24 cellular contexts compared by ENCODE assay signal in the genomic region with DNA sequence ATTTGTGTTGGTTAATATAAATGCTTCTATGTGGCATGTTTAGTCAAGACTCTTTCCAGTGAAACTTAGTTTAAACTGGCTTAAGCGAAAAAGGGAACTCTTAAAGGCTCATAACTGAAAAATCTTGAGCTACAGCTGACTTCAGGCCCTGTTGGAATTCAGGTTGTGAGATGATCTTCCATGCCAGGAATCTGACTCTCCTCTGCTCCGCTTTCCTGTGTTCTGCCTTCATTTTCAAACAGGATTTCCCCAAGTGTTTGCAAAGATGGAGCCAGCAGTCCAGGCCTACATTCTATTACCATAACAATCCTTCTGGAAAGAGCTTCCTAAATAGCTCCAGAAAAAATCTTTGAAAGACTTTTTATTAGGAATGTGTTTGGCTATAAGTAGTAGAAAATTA.
"Had no signal": no experiment of that assay in that cellular context is flagged by ENCODE, and none has a peak within 500 bp of the region (broad histone marks: within the 10 kb centered on the region; RNA-seq: fewer than 3 reads in every experiment).

No MANE protein-coding gene starts in this region.

- H3K36me3 ChIP-seq: adrenal gland, ovary, prostate gland, thyroid gland had no signal

- H3K27ac Mint-ChIP-seq: activated B cell treated with CpG ODN at 0.5 μM for 24 hours; activated naive CD8-positive, alpha-beta T cell; activated T-helper 2 cell treated with anti-CD3 and anti-CD28 coated beads, Interferon-gamma antibody, Interleukin-2, Interleukin-4, amounts not matched to agents 10 μg/mL and 5 μg/mL and 100 μg/mL, durations not matched to agents 14 hours and 24 hours and 36 hours; naive thymus-derived CD4-positive, alpha-beta T cell; stimulated activated naive CD8-positive, alpha-beta T cell treated with anti-CD3 and anti-CD28 coated beads, Interleukin-15, Interleukin-2, amounts not matched to agents 100 ng/mL and 50 ng/mL, for 24 hours; T-helper 17 cell had no signal

- H3K9me3 Mint-ChIP-seq: activated B cell treated with CpG ODN at 0.5 μM for 24 hours; activated T-cell treated with anti-CD3 and anti-CD28 coated beads, Interleukin-2, amount 50 U/mL, for 4 hours; activated T-helper 2 cell treated with anti-CD3 and anti-CD28 coated beads, Interferon-gamma antibody, Interleukin-2, Interleukin-4, amounts not matched to agents 10 μg/mL and 5 μg/mL and 100 μg/mL, durations not matched to agents 14 hours and 24 hours and 36 hours; neural crest cell; stimulated activated naive CD8-positive, alpha-beta T cell treated with anti-CD3 and anti-CD28 coated beads, Interleukin-15, Interleukin-2, amounts not matched to agents 100 ng/mL and 50 ng/mL, for 24 hours had no signal

- DNase-seq: activated B cell treated with CpG ODN at 0.5 μM for 24 hours; activated CD4-positive, alpha-beta T cell treated with anti-CD3 and anti-CD28 coated beads for 36 hours; activated CD4-positive, alpha-beta T cell treated with anti-CD3 and anti-CD28 coated beads, Interleukin-2, amount 50 U/mL, for 4 hours; activated CD8-positive, alpha-beta memory T cell treated with anti-CD3 and anti-CD28 coated beads for 24 hours; activated CD8-positive, alpha-beta memory T cell treated with anti-CD3 and anti-CD28 coated beads, Interleukin-2, amount 50 U/mL, for 4 hours; activated naive CD4-positive, alpha-beta T cell; activated T-cell treated with anti-CD3 and anti-CD28 coated beads, Interleukin-2, amount 50 U/mL, for 4 hours; adrenal gland; cortex of kidney; effector CD4-positive, alpha-beta T cell; foreskin keratinocyte; left cardiac atrium; naive thymus-derived CD4-positive, alpha-beta T cell; ovary; stimulated activated CD4-positive, alpha-beta T cell treated with anti-CD3 and anti-CD28 coated beads, Interleukin-4, amount 100 ng/mL, for 4 hours; substantia nigra; T-helper 17 cell; thyroid gland had no signal

- H3K27me3 ChIP-seq: adrenal gland, ascending aorta, foreskin keratinocyte, ovary, thyroid gland had no signal

- H3K4me3 ChIP-seq: adrenal gland, ascending aorta, ovary, prostate gland, thyroid gland had no signal

- H3K9me3 ChIP-seq: adrenal gland, ascending aorta, ovary, prostate gland, thyroid gland had no signal

- H3K4me3 Mint-ChIP-seq: activated B cell treated with CpG ODN at 0.5 μM for 24 hours; activated CD4-positive, alpha-beta T cell treated with anti-CD3 and anti-CD28 coated beads for 36 hours; activated naive CD8-positive, alpha-beta T cell; activated T-cell treated with anti-CD3 and anti-CD28 coated beads, Interleukin-2, amount 50 U/mL, for 4 hours; naive thymus-derived CD4-positive, alpha-beta T cell; neural crest cell; stimulated activated naive CD8-positive, alpha-beta T cell treated with anti-CD3 and anti-CD28 coated beads, Interleukin-15, Interleukin-2, amounts not matched to agents 100 ng/mL and 50 ng/mL, for 24 hours; T-helper 17 cell had no signal

- H3K27ac ChIP-seq: adrenal gland, ascending aorta, foreskin keratinocyte, ovary, prostate gland, thyroid gland had no signal

- H3K27me3 Mint-ChIP-seq: activated B cell treated with CpG ODN at 0.5 μM for 24 hours; activated CD4-positive, alpha-beta T cell treated with anti-CD3 and anti-CD28 coated beads for 36 hours; activated naive CD8-positive, alpha-beta T cell; naive thymus-derived CD4-positive, alpha-beta T cell; stimulated activated naive CD8-positive, alpha-beta T cell treated with anti-CD3 and anti-CD28 coated beads, Interleukin-15, Interleukin-2, amounts not matched to agents 100 ng/mL and 50 ng/mL, for 24 hours; T-helper 17 cell had no signal

- H3K4me1 Mint-ChIP-seq: neural crest cell had no signal

- H3K4me1 ChIP-seq: ascending aorta, foreskin keratinocyte, prostate gland had no signal
